Comparison of ENCODE assay signal across 8 cellular contexts in the genomic region with DNA sequence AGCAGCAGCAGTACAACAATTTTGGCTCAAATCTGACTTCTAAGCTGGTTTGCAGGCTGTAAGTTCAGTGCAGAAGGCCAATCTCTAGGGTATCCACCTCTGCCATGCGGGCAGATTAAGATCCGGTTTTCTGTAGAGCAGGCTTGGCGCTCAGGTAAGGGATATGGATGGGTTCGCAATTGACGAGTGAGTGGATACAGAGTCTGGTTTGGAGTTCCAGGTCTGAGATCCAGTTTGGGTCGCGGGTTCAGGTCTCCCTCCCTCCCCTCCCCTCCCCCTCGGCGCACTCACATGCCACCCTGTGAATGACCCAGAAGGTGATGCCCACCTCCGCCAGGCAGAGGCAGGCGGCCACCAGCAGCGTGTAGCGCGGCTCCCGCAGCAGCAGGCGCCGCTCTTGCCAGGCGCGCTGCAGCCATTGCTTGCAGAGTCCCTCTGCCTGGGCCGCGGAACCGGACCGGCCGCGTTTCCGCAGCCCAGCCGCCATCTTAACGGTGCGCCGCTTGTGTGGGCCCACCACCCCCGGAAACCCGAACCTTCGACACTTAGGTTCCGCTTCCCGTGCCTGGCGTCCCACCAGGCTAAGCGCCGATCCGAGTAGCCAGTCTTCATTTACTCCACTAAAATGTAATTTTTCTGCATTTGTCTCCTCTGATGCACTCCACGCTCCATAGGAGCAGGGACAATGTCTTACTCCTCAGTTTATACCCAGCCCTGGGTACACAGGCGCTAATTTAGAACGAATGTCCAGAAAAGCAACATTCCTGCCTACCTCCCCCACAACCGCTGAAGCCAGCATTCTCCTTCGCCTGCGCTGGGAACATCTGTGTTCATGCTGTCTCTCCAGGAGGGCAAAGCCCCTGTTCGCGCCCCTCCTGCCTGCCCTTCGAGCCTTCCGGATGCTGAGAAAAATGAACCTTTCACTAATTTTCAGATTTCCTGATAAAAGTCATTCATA. TPM values are rescaled to one million over a fixed set of nuclear protein-coding genes. Genes with fewer than 3 reads are reported as not detected.
DNase-seq lines count a peak whose midpoint lies in the region; ATAC-seq and TF ChIP-seq lines count a peak whose summit lies in the region.

A gene (minus strand): TSS at position 509 of the 958 bp plus-strand sequence. CDS start 22 bp downstream, at position 487.

- POLR2A ChIA-PET in activated CD8-positive, alpha-beta T cell treated with anti-CD3 and anti-CD28 coated beads for 36 hours (lab: Charles Lee), result interaction anchor here (1.0 kb wide), 1 partner anchor 19 kb away, joined by 3 read pairs; a partner anchor contains a TSS

- H3K4me3 ChIP-seq in AG10803 (ENCODE audit: low read length) (peak within 1 kb of the TSS; percentile 100), lower lobe of right lung (peak within 1 kb of the TSS; percentile 92)

- H3K4me1 ChIP-seq in lower lobe of right lung, result peaks cover 17% of the 10 kb centered on the region

- DNase-seq in AG10803 (ENCODE audit: low read depth), result peak; percentile 88
- peak; percentile 49 for DNase-seq in NCI-H526 treated with DMSO at 0.1 percent for 48 hours (lab: John Stamatoyannopoulos, UW)
- peak; percentile 90 for DNase-seq in activated CD8-positive, alpha-beta T cell treated with anti-CD3 and anti-CD28 coated beads for 36 hours
- DNase-seq in ecto neural progenitor cell (ENCODE audit: low spot score), result peak; percentile 90
- peak; percentile 87 for DNase-seq in lower lobe of right lung
- peak; percentile 83 to 86 for DNase-seq in stimulated activated CD4-positive, alpha-beta T cell treated with anti-CD3 and anti-CD28 coated beads, Interleukin-4, amount 100 ng/mL, for 48 hours (ENCODE audit: low read depth in 2 of 2)

- peaks cover 16% of the 10 kb centered on the region for H3K36me3 Mint-ChIP-seq in activated CD8-positive, alpha-beta T cell treated with anti-CD3 and anti-CD28 coated beads for 36 hours (ENCODE audit: low read depth)

- peak within 1 kb of the TSS; percentile 88 for H3K27ac ChIP-seq in lower lobe of right lung

- no peaks in the 10 kb centered on the region for H3K27me3 ChIP-seq in lower lobe of right lung (ENCODE audit: low read depth)

- H3K9me3 Mint-ChIP-seq in activated CD8-positive, alpha-beta T cell treated with anti-CD3 and anti-CD28 coated beads for 36 hours, result no peaks in the 10 kb centered on the region

- H3K36me3 ChIP-seq in lower lobe of right lung, result peaks cover 19% of the 10 kb centered on the region

- peak within 1 kb of the TSS; percentile 91 for H3K4me3 Mint-ChIP-seq in activated CD8-positive, alpha-beta T cell treated with anti-CD3 and anti-CD28 coated beads for 36 hours

- CTCF ChIA-PET in activated CD8-positive, alpha-beta T cell treated with anti-CD3 and anti-CD28 coated beads for 36 hours (lab: Charles Lee), result interaction anchor here (1.1 to 1.4 kb wide), 2 partner anchors 16 to 104 kb away, joined by 6 to 10 read pairs; no protein-coding TSS in a partner anchor

- peak; percentile 1 for ATAC-seq in GM19025 (IDR thresholded peaks at IDR 0.05; ENCODE audit: low read depth, unreplicated experiment)
- peak; percentile 33 for ATAC-seq in HG03378 (IDR thresholded peaks at IDR 0.05; ENCODE audit: unreplicated experiment)
- ATAC-seq in activated CD8-positive, alpha-beta T cell treated with anti-CD3 and anti-CD28 coated beads for 36 hours, result peak; percentile 48
- ATAC-seq in lower lobe of right lung, result peak; percentile 91 to 92

- H3K27ac Mint-ChIP-seq in activated CD8-positive, alpha-beta T cell treated with anti-CD3 and anti-CD28 coated beads for 36 hours, result peak within 1 kb of the TSS; percentile 97

- peaks cover 11% of the 10 kb centered on the region for H3K4me1 Mint-ChIP-seq in activated CD8-positive, alpha-beta T cell treated with anti-CD3 and anti-CD28 coated beads for 36 hours (ENCODE audit: low read depth)

- H3K27me3 Mint-ChIP-seq in activated CD8-positive, alpha-beta T cell treated with anti-CD3 and anti-CD28 coated beads for 36 hours, result no peaks in the 10 kb centered on the region

- TF ChIP-seq CTCF in AG10803 (conservative IDR thresholded peaks at IDR 0.05; ENCODE audit: low read length), result no peak
- no peak for TF ChIP-seq CTCF in activated CD8-positive, alpha-beta T cell treated with anti-CD3 and anti-CD28 coated beads for 36 hours (IDR thresholded peaks at IDR 0.05)
- TF ChIP-seq CTCF in lower lobe of right lung (IDR thresholded peaks at IDR 0.05), result no peak

- intact Hi-C loops in activated CD8-positive, alpha-beta T cell treated with anti-CD3 and anti-CD28 coated beads for 36 hours (cut with micrococcal nuclease), result loop anchor here (2.0 to 5.0 kb wide), 2 partner anchors 49 to 114 kb away; a partner anchor contains a TSS
- intact Hi-C loops in lower lobe of right lung (cut with DNase I), result no loop called here

- H3K9me3 ChIP-seq in lower lobe of right lung, result no peaks in the 10 kb centered on the region

RNA-seq across cellular contexts. Expression of the gene that starts here (rescaled TPM):
- total RNA-seq in activated CD8-positive, alpha-beta T cell treated with anti-CD3 and anti-CD28 coated beads for 36 hours, result 10 to 100 TPM; 40.0 to 44.5 TPM
- total RNA-seq in lower lobe of right lung, result 30.1 TPM

Comparison
In these comparisons a context has a peak if more than half of its experiments do, and no peak if none do; other contexts are left out.
1. Peak in every context shown above with its lines: DNase-seq, ATAC-seq, H3K4me3 ChIP-seq and H3K27ac ChIP-seq.
2. ATAC-seq: peak in every context shown above with its lines; median percentile 92 in lower lobe of right lung; 48 in activated CD8-positive, alpha-beta T cell treated with anti-CD3 and anti-CD28 coated beads for 36 hours; 33 in HG03378; 1 in GM19025.